ENCODE assay signal across 8 cellular contexts in genomic region chr11:721347-721912, GRCh38. TPM values are rescaled to one million over a fixed set of nuclear protein-coding genes. Genes with fewer than 3 reads are reported as not detected.
DNase-seq lines count a peak whose midpoint lies in the region; ATAC-seq and TF ChIP-seq lines count a peak whose summit lies in the region.
"Had no signal": no experiment of that assay in that cellular context is flagged by ENCODE, and none has a peak within 500 bp of the region (broad histone marks: within the 10 kb centered on the region; RNA-seq: fewer than 3 reads in every experiment).

No MANE protein-coding gene starts in this region.

- peaks cover 7% of the 10 kb centered on the region; the same call in 2 of the 3 replicates for H3K4me1 Mint-ChIP-seq in GM23338

- no peak overlapping the region for H3K4ac ChIP-seq in neuronal stem cell (ENCODE audit: low read length)

- H3K18ac ChIP-seq in neuronal stem cell (ENCODE audit: low read length), result peak overlapping the region; percentile 71

- no peaks in the 10 kb centered on the region for H3K9me3 ChIP-seq in Peyer's patch
- no peaks in the 10 kb centered on the region for H3K9me3 ChIP-seq in neuronal stem cell (replicated peaks in 1 of 2; ENCODE audit: control insufficient read depth in 2 of 2, insufficient read depth in 1 of 2, low read depth in 1 of 2, low read length in 2 of 2)

- H2AK5ac ChIP-seq in neuronal stem cell (ENCODE audit: low read depth, low read length), result peak overlapping the region; percentile 97

- no peak for TF ChIP-seq CTCF in GM23338 (conservative IDR thresholded peaks at IDR 0.05; ENCODE audit: low read depth in 2 of 2)
- TF ChIP-seq CTCF in Peyer's patch (IDR thresholded peaks at IDR 0.05), result no peak

- H3F3A ChIP-seq in GM23338 (replicated peaks; ENCODE audit: low read depth), result 0 out of 2 replicates have a peak, but pooled peaks cover 19% of the 10 kb centered on the region

- in situ Hi-C loops in G401 (cut with HindIII; ENCODE audit: low sequenced_read_pairs), result no loop called here

- H2AFZ ChIP-seq in GM23338, result no peak overlapping the region
- no peak overlapping the region for H2AFZ ChIP-seq in neuronal stem cell (ENCODE audit: low read length)

- DNase-seq in GM23338 (ENCODE audit: low spot score) (no peak), Peyer's patch (peak in 1 of 3 donors; percentile 41), neuronal stem cell (ENCODE audit: low spot score) (no peak), kidney glomerular epithelial cell (lab: John Stamatoyannopoulos, UW) (no peak), G401 (ENCODE audit: low spot score) (no peak)
- DNase-seq: GF-D8 had no signal

- H3K36me3 ChIP-seq in GM23338 (ENCODE audit: insufficient read depth) (no peaks in the 10 kb centered on the region), Peyer's patch (peaks cover 0 to 31% (median 0%) of the 10 kb centered on the region in 3 donors), neuronal stem cell (replicated peaks in 1 of 2; ENCODE audit: control insufficient read depth in 2 of 2, insufficient read depth in 2 of 2, low read length in 2 of 2) (no peaks in the 10 kb centered on the region)

- H3K27me3 Mint-ChIP-seq in GM23338 (ENCODE audit: insufficient read depth, low read depth, poor library complexity), result peaks cover 13% of the 10 kb centered on the region

- H3K4me1 ChIP-seq in GM23338 (ENCODE audit: insufficient read depth), result no peaks in the 10 kb centered on the region; the same call in none of the 2 replicates
- peaks cover 3 to 68% (median 26%) of the 10 kb centered on the region in 4 donors for H3K4me1 ChIP-seq in Peyer's patch
- peaks cover 3 to 7% of the 10 kb centered on the region in 2 donors for H3K4me1 ChIP-seq in neuronal stem cell (ENCODE audit: control insufficient read depth in 2 of 2, insufficient read depth in 1 of 2, low read depth in 1 of 2, low read length in 2 of 2)

- peak overlapping the region; percentile 93 for H3K23ac ChIP-seq in neuronal stem cell (ENCODE audit: low read depth, low read length, poor library complexity)

- no peak overlapping the region for H3K9ac ChIP-seq in neuronal stem cell (ENCODE audit: low read depth, low read length, poor library complexity)

- H3K4me3 Mint-ChIP-seq in GM23338, result no peak overlapping the region

- H3K9me2 ChIP-seq in GM23338 (ENCODE audit: insufficient read depth), result no peaks in the 10 kb centered on the region

- H4K20me1 ChIP-seq in GM23338 (replicated peaks; ENCODE audit: insufficient read depth), result no peaks in the 10 kb centered on the region

- H3K27ac Mint-ChIP-seq in GM23338, result no peak overlapping the region
- H3K27ac Mint-ChIP-seq: progenitor cell of endocrine pancreas had no signal

- no peak overlapping the region for H4K91ac ChIP-seq in neuronal stem cell (ENCODE audit: low read depth, low read length, poor library complexity)

- no peaks in the 10 kb centered on the region for H3K36me3 Mint-ChIP-seq in GM23338 (ENCODE audit: low read depth)

- no peaks in the 10 kb centered on the region for H3K79me2 ChIP-seq in GM23338 (replicated peaks; ENCODE audit: insufficient read depth)

- no peak for TF ChIP-seq POLR2A in Peyer's patch (IDR thresholded peaks at IDR 0.05)

- H2BK120ac ChIP-seq in neuronal stem cell (ENCODE audit: low read depth, low read length), result no peak overlapping the region

- WGBS in neuronal stem cell (ENCODE audit: extremely low coverage in 2 of 2, insufficient read length in 2 of 2, insufficient replicate concordance in 1 of 2), 2 donors, result no CpG with 5 or more reads among the region's 26 CpGs

- H3K4me3 ChIP-seq in GM23338, result 0 out of 2 replicates have a peak overlapping the region, but pooled peaks have one; percentile 51
- H3K4me3 ChIP-seq in Peyer's patch, result peak overlapping the region; percentile 4 to 34 (median 32)
- H3K4me3 ChIP-seq in neuronal stem cell (ENCODE audit: low read length in 2 of 2), result no peak overlapping the region

- no peak overlapping the region for H2BK12ac ChIP-seq in neuronal stem cell (ENCODE audit: low read length)

- no peaks in the 10 kb centered on the region for H3K79me1 ChIP-seq in neuronal stem cell (ENCODE audit: low read depth, low read length)

- peak overlapping the region; percentile 56 for H3K14ac ChIP-seq in neuronal stem cell (ENCODE audit: low read length)

- no peaks in the 10 kb centered on the region; the same call in 2 of the 3 replicates for H3K9me3 Mint-ChIP-seq in GM23338

- H3K4me2 ChIP-seq in GM23338 (peak overlapping the region; percentile 64; the same call in 1 of the 2 replicates), neuronal stem cell (ENCODE audit: insufficient read depth, low read length, poor library complexity, severe bottlenecking) (no peak overlapping the region)

- no peak overlapping the region for H4K8ac ChIP-seq in neuronal stem cell (ENCODE audit: low read depth, low read length)

- ATAC-seq in GM23338, result no peak

- peak overlapping the region; percentile 58 for H2BK15ac ChIP-seq in neuronal stem cell (ENCODE audit: low read length)

- H3K27ac ChIP-seq in GM23338 (ENCODE audit: low read depth) (no peak overlapping the region), Peyer's patch (peak overlapping the region in 3 of 4 donors; percentile 22 to 65 (median 23)), neuronal stem cell (replicated peaks; ENCODE audit: low read length) (no peak overlapping the region)
- H3K27ac ChIP-seq: VCaP had no signal

- H3K27me3 ChIP-seq in GM23338 (ENCODE audit: insufficient read depth) (no peaks in the 10 kb centered on the region), Peyer's patch (peaks cover 0 to 5% of the 10 kb centered on the region in 2 donors), neuronal stem cell (ENCODE audit: control insufficient read depth in 3 of 3, insufficient read depth in 3 of 3, low read depth in 1 of 3, low read length in 3 of 3) (peaks cover 4 to 67% (median 40%) of the 10 kb centered on the region in 3 experiments)

- no peak overlapping the region for H2BK5ac ChIP-seq in neuronal stem cell (ENCODE audit: low read length)

RNA-seq across cellular contexts. Expression of gene EPS8L2, which starts 15.4 kb away (rescaled TPM):
- 34.1 and 38.7 TPM in 2 replicates for total RNA-seq in GM23338 (2014; rRNA removed; shearing (Covaris generic))
- polyA plus RNA-seq in GM23338 (2016; fragmentation: Nextera tagmentation; extraction: Ambion mirVana), result 56.5 and 59.4 TPM in 2 replicates
- 100 to 1,000 TPM; 258 to 710 (median 672) TPM for total RNA-seq in Peyer's patch
- polyA plus RNA-seq in neuronal stem cell (2013, experiment 1 of 2), result 6.7 TPM
- 6.7 TPM for polyA plus RNA-seq in neuronal stem cell (2013, experiment 2 of 2)
- 18.2 and 27.9 TPM in 2 replicates for total RNA-seq in G401 (2014; rRNA removed; shearing (Covaris generic))

RNA-seq across cellular contexts. Expression of gene TMEM80, which starts 25.8 kb away (rescaled TPM):
- 12.8 and 13.1 TPM in 2 replicates for total RNA-seq in GM23338 (2014; rRNA removed; shearing (Covaris generic))
- polyA plus RNA-seq in GM23338 (2016; fragmentation: Nextera tagmentation; extraction: Ambion mirVana), result 25.1 and 25.4 TPM in 2 replicates
- 10 to 100 TPM; 10.7 to 58.9 (median 44.5) TPM for total RNA-seq in Peyer's patch
- polyA plus RNA-seq in neuronal stem cell (2013, experiment 1 of 2), result 20.9 TPM
- 21.7 TPM for polyA plus RNA-seq in neuronal stem cell (2013, experiment 2 of 2)
- total RNA-seq in G401 (2014; rRNA removed; shearing (Covaris generic)), result 14.8 and 19.8 TPM in 2 replicates

RNA-seq across cellular contexts. Expression of gene TALDO1, which starts 25.8 kb away (rescaled TPM):
- 339 and 353 TPM in 2 replicates for total RNA-seq in GM23338 (2014; rRNA removed; shearing (Covaris generic))
- 402 and 411 TPM in 2 replicates for polyA plus RNA-seq in GM23338 (2016; fragmentation: Nextera tagmentation; extraction: Ambion mirVana)
- 100 to 1,000 TPM; 140 to 175 (median 149) TPM for total RNA-seq in Peyer's patch
- 111 TPM for polyA plus RNA-seq in neuronal stem cell (2013, experiment 1 of 2)
- 112 TPM for polyA plus RNA-seq in neuronal stem cell (2013, experiment 2 of 2)
- total RNA-seq in G401 (2014; rRNA removed; shearing (Covaris generic)), result 201 and 229 TPM in 2 replicates

RNA-seq across cellular contexts. Expression of gene DEAF1, which starts 26.4 kb away (rescaled TPM):
- total RNA-seq in GM23338 (2014; rRNA removed; shearing (Covaris generic)), result 33.5 and 42.6 TPM in 2 replicates
- 47.8 and 49.3 TPM in 2 replicates for polyA plus RNA-seq in GM23338 (2016; fragmentation: Nextera tagmentation; extraction: Ambion mirVana)
- total RNA-seq in Peyer's patch, result 10 to 100 TPM; 14.9 to 56.2 (median 47.0) TPM
- polyA plus RNA-seq in neuronal stem cell (2013, experiment 1 of 2), result 37.2 TPM
- 37.3 TPM for polyA plus RNA-seq in neuronal stem cell (2013, experiment 2 of 2)
- total RNA-seq in G401 (2014; rRNA removed; shearing (Covaris generic)), result 70.5 and 73.2 TPM in 2 replicates

RNA-seq across cellular contexts. Expression of gene GATD1, which starts 55.9 kb away (rescaled TPM):
- total RNA-seq in GM23338 (2014; rRNA removed; shearing (Covaris generic)), result 28.0 and 51.0 TPM in 2 replicates
- 39.3 and 44.9 TPM in 2 replicates for polyA plus RNA-seq in GM23338 (2016; fragmentation: Nextera tagmentation; extraction: Ambion mirVana)
- total RNA-seq in Peyer's patch, result 10 to 100 TPM; 47.6 to 81.7 (median 52.9) TPM
- polyA plus RNA-seq in neuronal stem cell (2013, experiment 1 of 2), result 45.2 TPM
- polyA plus RNA-seq in neuronal stem cell (2013, experiment 2 of 2), result 42.6 TPM
- total RNA-seq in G401 (2014; rRNA removed; shearing (Covaris generic)), result 56.6 and 63.4 TPM in 2 replicates

Comparison
In these comparisons a context has a peak if more than half of its experiments do, and no peak if none do; other contexts are left out.
1. H3K27ac ChIP-seq: peak in Peyer's patch (3 of 4); none in GM23338 (single experiment) and neuronal stem cell (single experiment).
2. H3K4me3 ChIP-seq: peak in GM23338 (single experiment) and Peyer's patch (4 of 4); none in neuronal stem cell (0 of 2).